16 cellular contexts compared by ENCODE assay signal in the genomic region with DNA sequence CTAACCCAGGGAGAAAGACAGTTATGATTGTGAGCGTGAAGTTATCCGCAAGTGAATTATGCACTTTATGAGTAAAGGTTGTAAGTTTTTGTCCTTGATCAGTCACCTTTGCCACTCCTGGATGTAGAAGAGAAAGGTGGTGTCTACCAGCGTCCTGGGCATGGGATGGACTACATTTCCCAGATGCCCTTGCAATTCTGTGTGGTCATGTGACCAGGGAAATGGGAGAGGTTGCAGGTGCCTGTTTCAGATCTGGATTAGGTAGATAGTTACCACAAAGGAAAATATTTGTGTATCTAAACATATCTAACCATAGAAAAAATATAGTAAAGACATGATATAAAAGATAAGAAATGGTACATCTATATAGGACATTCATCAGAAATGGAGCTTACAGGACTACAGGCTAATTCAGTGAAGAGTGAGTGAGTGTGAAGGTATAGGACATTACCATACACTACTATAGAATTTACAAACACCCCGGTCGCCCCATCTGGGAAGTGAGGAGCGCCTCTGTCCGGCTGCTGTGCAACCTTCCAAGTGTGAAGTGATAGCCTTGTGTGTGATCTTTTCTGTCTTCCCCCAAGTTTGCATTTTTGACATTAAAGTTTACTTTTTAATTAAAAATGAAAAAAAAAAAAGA. TPM values are rescaled to one million over a fixed set of nuclear protein-coding genes. Genes with fewer than 3 reads are reported as not detected.
A peak's percentile ranks its signal among the peaks of the same experiment; 100 is the strongest.
DNase-seq lines count a peak whose midpoint lies in the region; ATAC-seq and TF ChIP-seq lines count a peak whose summit lies in the region.
"Had no signal": no experiment of that assay in that cellular context is flagged by ENCODE, and none has a peak within 500 bp of the region (broad histone marks: within the 10 kb centered on the region; RNA-seq: fewer than 3 reads in every experiment).

No MANE protein-coding gene starts in this region.

- H3K36me3 ChIP-seq in mammary epithelial cell (ENCODE audit: insufficient read depth, low read length) (no peaks in the 10 kb centered on the region), testis (ENCODE audit: low read depth, missing control alignments) (no peaks in the 10 kb centered on the region), heart left ventricle (no peaks in the 10 kb centered on the region), gastroesophageal sphincter (no peaks in the 10 kb centered on the region)
- H3K36me3 ChIP-seq: SJCRH30 had no signal

- H3K27me3 ChIP-seq in mammary epithelial cell (ENCODE audit: insufficient read depth, low read length) (peaks cover 3% of the 10 kb centered on the region), testis (no peaks in the 10 kb centered on the region), heart left ventricle (peaks cover 0 to 48% (median 2%) of the 10 kb centered on the region in 9 donors), gastroesophageal sphincter (peaks cover 78% of the 10 kb centered on the region)
- H3K27me3 ChIP-seq: SJCRH30 had no signal

- H3K9ac ChIP-seq in mammary epithelial cell (ENCODE audit: insufficient read depth, low read length) = no peak overlapping the region

- 50% methylated on average over 7 of the region's 7 CpGs for WGBS in mammary epithelial cell (ENCODE audit: low coverage, missing lambda C conversion rate)
- 54 to 66% methylated on average over 7 of the region's 7 CpGs for WGBS in testis, 2 donors
- 40 to 53% (median 43%) methylated on average over 7 of the region's 7 CpGs for WGBS in heart left ventricle, 4 donors
- WGBS in gastroesophageal sphincter (ENCODE audit: low coverage in 1 of 2), 2 donors = 23 to 29% methylated on average over 6 to 7 of the region's 7 CpGs

- H3K27ac Mint-ChIP-seq in activated CD8-positive, alpha-beta T cell treated with anti-CD3 and anti-CD28 coated beads for 36 hours = no peak overlapping the region
- H3K27ac Mint-ChIP-seq in activated CD8-positive, alpha-beta T cell treated with anti-CD3 and anti-CD28 coated beads, Interleukin-2, amount 10 ng/mL, durations not matched to agents 7 days and 5 days = no peak overlapping the region
- H3K27ac Mint-ChIP-seq: stimulated activated memory B cell treated with anti-CD40 and anti-IgM and Interleukin-4, amounts not matched to agents 10 μg/mL and 1 μg/mL and 100 μg/mL, for 72 hours had no signal

- peaks cover 16% of the 10 kb centered on the region for H3K27me3 Mint-ChIP-seq in activated CD8-positive, alpha-beta T cell treated with anti-CD3 and anti-CD28 coated beads for 36 hours
- H3K27me3 Mint-ChIP-seq in activated CD8-positive, alpha-beta T cell treated with anti-CD3 and anti-CD28 coated beads, Interleukin-2, amount 10 ng/mL, durations not matched to agents 7 days and 5 days (ENCODE audit: low read depth) = peaks cover 7% of the 10 kb centered on the region

- H3K27ac ChIP-seq in mammary epithelial cell (ENCODE audit: insufficient read depth, low read depth, low read length) (no peak overlapping the region), testis (no peak overlapping the region), heart left ventricle (no peak overlapping the region), gastroesophageal sphincter (no peak overlapping the region)
- H3K27ac ChIP-seq: SJCRH30, VCaP had no signal

- no peaks in the 10 kb centered on the region for H4K20me1 ChIP-seq in mammary epithelial cell (ENCODE audit: insufficient read depth, low read length)

- dilution Hi-C loops in mammary epithelial cell (cut with HindIII; ENCODE audit: low sequenced_read_pairs) = no loop called here

- no peak overlapping the region for H2AFZ ChIP-seq in mammary epithelial cell (ENCODE audit: low read depth, low read length)

- no peak overlapping the region for H3K4me2 ChIP-seq in mammary epithelial cell (ENCODE audit: insufficient read depth, low read depth, low read length)

- intact Hi-C loops in activated CD8-positive, alpha-beta T cell treated with anti-CD3 and anti-CD28 coated beads for 36 hours (cut with micrococcal nuclease) = no loop called here
- intact Hi-C loops in mammary epithelial cell (cut with micrococcal nuclease) = no loop called here
- intact Hi-C loops in testis (cut with DNase I; ENCODE audit: low total_unique reads) = no loop called here
- intact Hi-C loops in heart left ventricle (cut with DNase I) = no loop called here

- CTCF ChIA-PET in activated CD8-positive, alpha-beta T cell treated with anti-CD3 and anti-CD28 coated beads for 36 hours (lab: Charles Lee) = no interaction called here
- CTCF ChIA-PET in activated CD8-positive, alpha-beta T cell treated with anti-CD3 and anti-CD28 coated beads, Interleukin-2, amount 10 ng/mL, durations not matched to agents 7 days and 5 days (lab: Charles Lee) = no interaction called here
- CTCF ChIA-PET in mammary epithelial cell (lab: Charles Lee; ENCODE audit: low non-redundant PET) = no interaction called here

- no peaks in the 10 kb centered on the region for H3K79me2 ChIP-seq in mammary epithelial cell (ENCODE audit: insufficient read depth, low read length)

- no peak overlapping the region for H3K4me3 ChIP-seq in mammary epithelial cell (replicated peaks in 1 of 3; ENCODE audit: insufficient read depth in 1 of 3, low read depth in 2 of 3, low read length in 3 of 3)
- H3K4me3 ChIP-seq in testis = no peak overlapping the region
- no peak overlapping the region for H3K4me3 ChIP-seq in heart left ventricle
- H3K4me3 ChIP-seq in gastroesophageal sphincter = no peak overlapping the region
- H3K4me3 ChIP-seq: SJCRH30 had no signal

- H3K9me3 Mint-ChIP-seq in activated CD8-positive, alpha-beta T cell treated with anti-CD3 and anti-CD28 coated beads for 36 hours = no peaks in the 10 kb centered on the region
- H3K9me3 Mint-ChIP-seq in activated CD8-positive, alpha-beta T cell treated with anti-CD3 and anti-CD28 coated beads, Interleukin-2, amount 10 ng/mL, durations not matched to agents 7 days and 5 days (ENCODE audit: insufficient read depth) = no peaks in the 10 kb centered on the region
- H3K9me3 Mint-ChIP-seq: activated T-cell treated with anti-CD3 and anti-CD28 coated beads, Interleukin-2, amount 50 U/mL, for 4 hours had no signal

- ATAC-seq in activated CD8-positive, alpha-beta T cell treated with anti-CD3 and anti-CD28 coated beads for 36 hours = no peak
- ATAC-seq in activated CD8-positive, alpha-beta T cell treated with anti-CD3 and anti-CD28 coated beads, Interleukin-2, amount 10 ng/mL, durations not matched to agents 7 days and 5 days = no peak
- ATAC-seq in heart left ventricle (no peak), gastroesophageal sphincter (no peak)
- ATAC-seq: activated T-cell treated with anti-CD3 and anti-CD28 coated beads, Interleukin-2, amount 50 U/mL, for 4 hours; stimulated activated memory B cell treated with anti-CD40 and anti-IgM and Interleukin-4, amounts not matched to agents 10 μg/mL and 1 μg/mL and 100 μg/mL, for 72 hours had no signal

- no TSS peak for BruUV-seq in mammary epithelial cell (replicated peaks; lab: Mats Ljungman, UMichigan)

- POLR2A ChIA-PET in activated CD8-positive, alpha-beta T cell treated with anti-CD3 and anti-CD28 coated beads for 36 hours (lab: Charles Lee) = no interaction called here
- POLR2A ChIA-PET in activated CD8-positive, alpha-beta T cell treated with anti-CD3 and anti-CD28 coated beads, Interleukin-2, amount 10 ng/mL, durations not matched to agents 7 days and 5 days (lab: Charles Lee) = no interaction called here

- in situ Hi-C loops in mammary epithelial cell (cut with MboI; ENCODE audit: low sequenced_read_pairs in 2 of 2) = no loop called here

- TF ChIP-seq CTCF in activated CD8-positive, alpha-beta T cell treated with anti-CD3 and anti-CD28 coated beads for 36 hours (IDR thresholded peaks at IDR 0.05) = no peak
- TF ChIP-seq CTCF in mammary epithelial cell (conservative IDR thresholded peaks at IDR 0.05 in 1 of 2, IDR thresholded peaks at IDR 0.05 in 1 of 2; ENCODE audit: extremely low read depth in 1 of 2, insufficient read depth in 1 of 2, low read depth in 1 of 2, low read length in 2 of 2) (no peak), testis (IDR thresholded peaks at IDR 0.05) (no peak), heart left ventricle (IDR thresholded peaks at IDR 0.05) (no peak), gastroesophageal sphincter (IDR thresholded peaks at IDR 0.05) (no peak)

- H3K9me3 ChIP-seq in mammary epithelial cell (replicated peaks; ENCODE audit: insufficient read depth, low read length) (no peaks in the 10 kb centered on the region), testis (no peaks in the 10 kb centered on the region), heart left ventricle (peaks cover 0 to 5% (median 0%) of the 10 kb centered on the region in 12 donors), gastroesophageal sphincter (peaks cover 0 to 23% (median 0%) of the 10 kb centered on the region in 3 donors)
- H3K9me3 ChIP-seq: SJCRH30 had no signal

- no peaks in the 10 kb centered on the region for H3K36me3 Mint-ChIP-seq in activated CD8-positive, alpha-beta T cell treated with anti-CD3 and anti-CD28 coated beads for 36 hours (ENCODE audit: low read depth)
- no peaks in the 10 kb centered on the region for H3K36me3 Mint-ChIP-seq in activated CD8-positive, alpha-beta T cell treated with anti-CD3 and anti-CD28 coated beads, Interleukin-2, amount 10 ng/mL, durations not matched to agents 7 days and 5 days (ENCODE audit: low read depth)
- H3K36me3 Mint-ChIP-seq: stimulated activated memory B cell treated with anti-CD40 and anti-IgM and Interleukin-4, amounts not matched to agents 10 μg/mL and 1 μg/mL and 100 μg/mL, for 72 hours had no signal

- H3K4me1 ChIP-seq in mammary epithelial cell (ENCODE audit: insufficient read depth, low read length) (no peaks in the 10 kb centered on the region), testis (no peaks in the 10 kb centered on the region), heart left ventricle (no peaks in the 10 kb centered on the region), gastroesophageal sphincter (no peaks in the 10 kb centered on the region)
- H3K4me1 ChIP-seq: SJCRH30 had no signal

- TF ChIP-seq POLR2A in testis (IDR thresholded peaks at IDR 0.05) = no peak
- no peak for TF ChIP-seq POLR2A in heart left ventricle (IDR thresholded peaks at IDR 0.05)
- TF ChIP-seq POLR2A in gastroesophageal sphincter (IDR thresholded peaks at IDR 0.05) = no peak

- H3K4me1 Mint-ChIP-seq in activated CD8-positive, alpha-beta T cell treated with anti-CD3 and anti-CD28 coated beads for 36 hours (ENCODE audit: low read depth) = no peaks in the 10 kb centered on the region
- H3K4me1 Mint-ChIP-seq in activated CD8-positive, alpha-beta T cell treated with anti-CD3 and anti-CD28 coated beads, Interleukin-2, amount 10 ng/mL, durations not matched to agents 7 days and 5 days (ENCODE audit: low read depth) = no peaks in the 10 kb centered on the region
- H3K4me1 Mint-ChIP-seq: stimulated activated memory B cell treated with anti-CD40 and anti-IgM and Interleukin-4, amounts not matched to agents 10 μg/mL and 1 μg/mL and 100 μg/mL, for 72 hours had no signal

- TF ChIP-seq EP300 in gastroesophageal sphincter (IDR thresholded peaks at IDR 0.05) = no peak

- no peak overlapping the region for H3K4me3 Mint-ChIP-seq in activated CD8-positive, alpha-beta T cell treated with anti-CD3 and anti-CD28 coated beads for 36 hours
- no peak overlapping the region for H3K4me3 Mint-ChIP-seq in activated CD8-positive, alpha-beta T cell treated with anti-CD3 and anti-CD28 coated beads, Interleukin-2, amount 10 ng/mL, durations not matched to agents 7 days and 5 days
- H3K4me3 Mint-ChIP-seq: activated T-cell treated with anti-CD3 and anti-CD28 coated beads, Interleukin-2, amount 50 U/mL, for 4 hours; stimulated activated memory B cell treated with anti-CD40 and anti-IgM and Interleukin-4, amounts not matched to agents 10 μg/mL and 1 μg/mL and 100 μg/mL, for 72 hours had no signal

- DNase-seq in activated CD8-positive, alpha-beta T cell treated with anti-CD3 and anti-CD28 coated beads for 36 hours = peak; percentile 11
- DNase-seq in activated CD8-positive, alpha-beta T cell treated with anti-CD3 and anti-CD28 coated beads, Interleukin-2, amount 10 ng/mL, durations not matched to agents 7 days and 5 days = no peak
- DNase-seq in NCI-H1105 treated with DMSO at 0.1 percent for 48 hours (lab: John Stamatoyannopoulos, UW) (peak; percentile 27), mammary epithelial cell (peak; percentile 11), testis (peak; percentile 30), heart left ventricle (no peak), putamen (ENCODE audit: low spot score) (no peak)
- DNase-seq: activated T-cell treated with anti-CD3 and anti-CD28 coated beads, Interleukin-2, amount 50 U/mL, for 4 hours; effector CD4-positive, alpha-beta T cell; foreskin melanocyte; NCI-H446 treated with DMSO at 0.1 percent for 48 hours; stimulated activated CD4-positive, alpha-beta T cell treated with anti-CD3 and anti-CD28 coated beads, Interleukin-4, amount 100 ng/mL, for 1 hour had no signal

RNA-seq across cellular contexts. Expression of a gene that starts 51.6 kb away (rescaled TPM):
- under 1 TPM; 0.29 to 0.36 TPM for total RNA-seq in activated CD8-positive, alpha-beta T cell treated with anti-CD3 and anti-CD28 coated beads for 36 hours
- under 1 TPM; 0.60 to 0.63 TPM for total RNA-seq in activated CD8-positive, alpha-beta T cell treated with anti-CD3 and anti-CD28 coated beads, Interleukin-2, amount 10 ng/mL, durations not matched to agents 7 days and 5 days
- total RNA-seq in mammary epithelial cell (under 1 TPM; 0.09 to 0.17 TPM), testis (10 to 100 TPM; 21.8 to 22.5 TPM), heart left ventricle (1 to 10 TPM in 2 of 9 donors, under 1 TPM in 7; 0.17 to 1.2 (median 0.49) TPM), gastroesophageal sphincter (1 to 10 TPM in 1 of 4 donors, under 1 TPM in 2, not detected in 1; 0.54 to 1.3 (median 0.93) TPM)
- polyA plus RNA-seq in mammary epithelial cell (0.02 TPM), testis (ENCODE audit: insufficient read depth, low read depth, low replicate concordance) (9.7 TPM), heart left ventricle (under 1 TPM; 0.67 to 0.88 TPM)
- polyA minus RNA-seq in mammary epithelial cell = not detected

Comparison
In these comparisons a context has a peak if more than half of its experiments do, and no peak if none do; other contexts are left out.
1. DNase-seq: peak in activated CD8-positive, alpha-beta T cell treated with anti-CD3 and anti-CD28 coated beads for 36 hours (single experiment), NCI-H1105 treated with DMSO at 0.1 percent for 48 hours (single experiment), mammary epithelial cell (single experiment) and testis (single experiment); none in activated CD8-positive, alpha-beta T cell treated with anti-CD3 and anti-CD28 coated beads, Interleukin-2, amount 10 ng/mL, durations not matched to agents 7 days and 5 days (single experiment), heart left ventricle (0 of 5) and putamen (single experiment).
2. RNA of a gene that starts 51.6 kb away (total RNA-seq): 21.8 to 22.5 TPM in testis; 0.54 to 1.3 TPM in gastroesophageal sphincter, 0.60 to 0.63 TPM in activated CD8-positive, alpha-beta T cell treated with anti-CD3 and anti-CD28 coated beads, Interleukin-2, amount 10 ng/mL, durations not matched to agents 7 days and 5 days, 0.17 to 1.2 TPM in heart left ventricle, 0.29 to 0.36 TPM in activated CD8-positive, alpha-beta T cell treated with anti-CD3 and anti-CD28 coated beads for 36 hours and 0.09 to 0.17 TPM in mammary epithelial cell; every median in the first group is over 4 times any median in the second.